16 cellular contexts compared by ENCODE assay signal in genomic region chr5:137186759-137187461, GRCh38.
DNase-seq lines count a peak whose midpoint lies in the region; ATAC-seq and TF ChIP-seq lines count a peak whose summit lies in the region.
"Had no signal": no experiment of that assay in that cellular context is flagged by ENCODE, and none has a peak within 500 bp of the region (broad histone marks: within the 10 kb centered on the region; RNA-seq: fewer than 3 reads in every experiment).

No MANE protein-coding gene starts in this region.

- no peak overlapping the region for H3K4me2 ChIP-seq in hepatocyte

- H3K27me3 Mint-ChIP-seq in activated CD8-positive, alpha-beta T cell treated with anti-CD3 and anti-CD28 coated beads, Interleukin-2, amount 10 ng/mL, durations not matched to agents 7 days and 5 days (ENCODE audit: low read depth), result no peaks in the 10 kb centered on the region
- H3K27me3 Mint-ChIP-seq: stimulated activated naive CD8-positive, alpha-beta T cell treated with anti-CD3 and anti-CD28 coated beads, Interleukin-15, amount 100 ng/mL, for 72 hours had no signal

- H3K36me3 ChIP-seq in brain microvascular endothelial cell (replicated peaks) (no peaks in the 10 kb centered on the region), hepatocyte (replicated peaks; ENCODE audit: insufficient read depth, low read depth) (no peaks in the 10 kb centered on the region), subcutaneous abdominal adipose tissue (ENCODE audit: control insufficient read depth in 5 of 5, insufficient read depth in 5 of 5, low read length in 5 of 5) (no peaks in the 10 kb centered on the region)
- H3K36me3 ChIP-seq: WERI-Rb-1 had no signal

- H3K27me3 ChIP-seq in brain microvascular endothelial cell (replicated peaks) (no peaks in the 10 kb centered on the region), hepatocyte (no peaks in the 10 kb centered on the region), subcutaneous abdominal adipose tissue (ENCODE audit: control insufficient read depth in 5 of 5, insufficient read depth in 4 of 5, low read length in 5 of 5) (no peaks in the 10 kb centered on the region)

- H3K9ac ChIP-seq in subcutaneous abdominal adipose tissue (ENCODE audit: low read length in 5 of 5), result no peak overlapping the region

- DNase-seq in HFF-Myc (ENCODE audit: extremely low read depth, low read depth) (peak; percentile 22), brain microvascular endothelial cell (peak; percentile 2), hepatocyte (ENCODE audit: low spot score) (peak; percentile 52), CD1c-positive myeloid dendritic cell (ENCODE audit: extremely low spot score) (no peak), NOMO-1 treated with dmso at 0.1 percent for 144 hours (lab: John Stamatoyannopoulos, UW; ENCODE audit: unreplicated experiment) (no peak), NCI-H2107 (lab: John Stamatoyannopoulos, UW) (no peak)
- DNase-seq in activated CD8-positive, alpha-beta T cell treated with anti-CD3 and anti-CD28 coated beads, Interleukin-2, amount 10 ng/mL, durations not matched to agents 7 days and 5 days, result no peak
- DNase-seq: activated T-cell treated with anti-CD3 and anti-CD28 coated beads for 4 hours; left colon; occipital lobe; SIG-M5; stimulated activated CD4-positive, alpha-beta T cell treated with anti-CD3 and anti-CD28 coated beads, Interleukin-4, amount 100 ng/mL, for 4 hours; stimulated activated naive CD8-positive, alpha-beta T cell treated with anti-CD3 and anti-CD28 coated beads, Interleukin-15, amount 100 ng/mL, for 72 hours; WERI-Rb-1 had no signal

- ATAC-seq in activated CD8-positive, alpha-beta T cell treated with anti-CD3 and anti-CD28 coated beads, Interleukin-2, amount 10 ng/mL, durations not matched to agents 7 days and 5 days, result no peak
- ATAC-seq: left colon; stimulated activated naive CD8-positive, alpha-beta T cell treated with anti-CD3 and anti-CD28 coated beads, Interleukin-15, amount 100 ng/mL, for 72 hours had no signal

- H3K9me3 Mint-ChIP-seq in activated CD8-positive, alpha-beta T cell treated with anti-CD3 and anti-CD28 coated beads, Interleukin-2, amount 10 ng/mL, durations not matched to agents 7 days and 5 days (ENCODE audit: insufficient read depth), result no peaks in the 10 kb centered on the region
- H3K9me3 Mint-ChIP-seq: stimulated activated naive CD8-positive, alpha-beta T cell treated with anti-CD3 and anti-CD28 coated beads, Interleukin-15, amount 100 ng/mL, for 72 hours had no signal

- H3K4me1 Mint-ChIP-seq in activated CD8-positive, alpha-beta T cell treated with anti-CD3 and anti-CD28 coated beads, Interleukin-2, amount 10 ng/mL, durations not matched to agents 7 days and 5 days (ENCODE audit: low read depth), result no peaks in the 10 kb centered on the region
- H3K4me1 Mint-ChIP-seq: brain; stimulated activated naive CD8-positive, alpha-beta T cell treated with anti-CD3 and anti-CD28 coated beads, Interleukin-15, amount 100 ng/mL, for 72 hours had no signal

- 43% methylated on average over 5 of the region's 5 CpGs for WGBS in hepatocyte (ENCODE audit: low lambda C conversion rate, missing lambda C conversion rate)

- H3K9me3 ChIP-seq in hepatocyte (ENCODE audit: low read depth), result no peaks in the 10 kb centered on the region
- no peaks in the 10 kb centered on the region for H3K9me3 ChIP-seq in subcutaneous abdominal adipose tissue (ENCODE audit: control insufficient read depth in 5 of 5, low read length in 5 of 5)

- CTCF ChIA-PET in activated CD8-positive, alpha-beta T cell treated with anti-CD3 and anti-CD28 coated beads, Interleukin-2, amount 10 ng/mL, durations not matched to agents 7 days and 5 days (lab: Charles Lee), result no interaction called here

- no peaks in the 10 kb centered on the region for H3K79me2 ChIP-seq in hepatocyte

- no peaks in the 10 kb centered on the region for H3K4me1 ChIP-seq in hepatocyte (ENCODE audit: insufficient read depth)
- H3K4me1 ChIP-seq in subcutaneous abdominal adipose tissue (ENCODE audit: control insufficient read depth in 5 of 5, insufficient read depth in 5 of 5, low read length in 5 of 5), result no peaks in the 10 kb centered on the region

- in situ Hi-C loops in brain microvascular endothelial cell (cut with HindIII; ENCODE audit: low pct_ligation_motif_present, low sequenced_read_pairs), result no loop called here

- H3K27ac Mint-ChIP-seq in activated CD8-positive, alpha-beta T cell treated with anti-CD3 and anti-CD28 coated beads, Interleukin-2, amount 10 ng/mL, durations not matched to agents 7 days and 5 days, result no peak overlapping the region
- H3K27ac Mint-ChIP-seq: brain; stimulated activated naive CD8-positive, alpha-beta T cell treated with anti-CD3 and anti-CD28 coated beads, Interleukin-15, amount 100 ng/mL, for 72 hours had no signal

- H3K4me3 ChIP-seq in HFF-Myc (replicated peaks; ENCODE audit: low read depth, low read length), result no peak overlapping the region
- no peak overlapping the region for H3K4me3 ChIP-seq in brain microvascular endothelial cell (ENCODE audit: low read depth, low read length)
- no peak overlapping the region for H3K4me3 ChIP-seq in hepatocyte
- H3K4me3 ChIP-seq in subcutaneous abdominal adipose tissue (ENCODE audit: low read depth in 1 of 5, low read length in 5 of 5), result no peak overlapping the region

- H3K36me3 Mint-ChIP-seq in activated CD8-positive, alpha-beta T cell treated with anti-CD3 and anti-CD28 coated beads, Interleukin-2, amount 10 ng/mL, durations not matched to agents 7 days and 5 days (ENCODE audit: low read depth), result no peaks in the 10 kb centered on the region
- H3K36me3 Mint-ChIP-seq: brain had no signal

- POLR2A ChIA-PET in activated CD8-positive, alpha-beta T cell treated with anti-CD3 and anti-CD28 coated beads, Interleukin-2, amount 10 ng/mL, durations not matched to agents 7 days and 5 days (lab: Charles Lee), result no interaction called here

- H4K20me1 ChIP-seq in hepatocyte (ENCODE audit: insufficient read depth, poor library complexity, severe bottlenecking), result no peaks in the 10 kb centered on the region

- H3K27ac ChIP-seq in brain microvascular endothelial cell (no peak overlapping the region), hepatocyte (no peak overlapping the region), subcutaneous abdominal adipose tissue (ENCODE audit: low read depth, low read length) (peak overlapping the region; percentile 5)
- H3K27ac ChIP-seq: WERI-Rb-1 had no signal

- H3K4me3 Mint-ChIP-seq in activated CD8-positive, alpha-beta T cell treated with anti-CD3 and anti-CD28 coated beads, Interleukin-2, amount 10 ng/mL, durations not matched to agents 7 days and 5 days, result no peak overlapping the region
- H3K4me3 Mint-ChIP-seq: brain; stimulated activated naive CD8-positive, alpha-beta T cell treated with anti-CD3 and anti-CD28 coated beads, Interleukin-15, amount 100 ng/mL, for 72 hours had no signal

- TF ChIP-seq CTCF in HFF-Myc (IDR thresholded peaks at IDR 0.05; ENCODE audit: low read depth, low read length, missing control alignments), result no peak
- no peak for TF ChIP-seq CTCF in brain microvascular endothelial cell (IDR thresholded peaks at IDR 0.05; ENCODE audit: low read depth, low read length, missing control alignments)
- no peak for TF ChIP-seq CTCF in hepatocyte (IDR thresholded peaks at IDR 0.05; ENCODE audit: poor library complexity)

- H3K9me2 ChIP-seq in hepatocyte (replicated peaks; ENCODE audit: insufficient read depth), result no peaks in the 10 kb centered on the region

- no peak overlapping the region for H2AFZ ChIP-seq in hepatocyte

Comparison
In these comparisons a context has a peak if more than half of its experiments do, and no peak if none do; other contexts are left out.
1. DNase-seq: peak in HFF-Myc (single experiment), brain microvascular endothelial cell (single experiment) and hepatocyte (single experiment); none in CD1c-positive myeloid dendritic cell (single experiment), NOMO-1 treated with dmso at 0.1 percent for 144 hours (single experiment), activated CD8-positive, alpha-beta T cell treated with anti-CD3 and anti-CD28 coated beads, Interleukin-2, amount 10 ng/mL, durations not matched to agents 7 days and 5 days (single experiment) and NCI-H2107 (single experiment).